Comparison of ENCODE assay signal across 10 cellular contexts in genomic region chr16:30115238-30115637, GRCh38. TPM values are rescaled to one million over a fixed set of nuclear protein-coding genes. Genes with fewer than 3 reads are reported as not detected.
A peak's percentile ranks its signal among the peaks of the same experiment; 100 is the strongest.
DNase-seq lines count a peak whose midpoint lies in the region; ATAC-seq and TF ChIP-seq lines count a peak whose summit lies in the region.
"Had no signal": no experiment of that assay in that cellular context is flagged by ENCODE, and none has a peak within 500 bp of the region (broad histone marks: within the 10 kb centered on the region; RNA-seq: fewer than 3 reads in every experiment).

No MANE protein-coding gene starts in this region.

- peaks cover 25% of the 10 kb centered on the region for H3K4me1 ChIP-seq in CD4-positive, CD25-positive, alpha-beta regulatory T cell (ENCODE audit: control insufficient read depth, insufficient read depth, low read length, poor library complexity, severe bottlenecking)
- peaks cover 67% of the 10 kb centered on the region for H3K4me1 ChIP-seq in mucosa of descending colon (ENCODE audit: low read depth)

- peak overlapping the region; percentile 57 for H3K27ac ChIP-seq in CD4-positive, CD25-positive, alpha-beta regulatory T cell (ENCODE audit: insufficient read depth, low read length, poor library complexity, severe bottlenecking)

- H3K27me3 ChIP-seq in CD4-positive, CD25-positive, alpha-beta regulatory T cell (ENCODE audit: control insufficient read depth, insufficient read depth, low read length) = no peaks in the 10 kb centered on the region

- POLR2A ChIA-PET in activated CD4-positive, alpha-beta memory T cell treated with anti-CD3 and anti-CD28 coated beads, Interleukin-2, amount 10 ng/mL, durations not matched to agents 7 days and 5 days (lab: Charles Lee) = interaction anchor here (0.7 to 5.8 kb wide), 4 partner anchors 9 to 72 kb away, joined by 3 to 32 read pairs (median 22); partner anchors contain the start of genes CORO1A and MAPK3

- peak; percentile 22 to 72 for ATAC-seq in CD4-positive, CD25-positive, alpha-beta regulatory T cell (ENCODE audit: low read depth in 2 of 2)
- ATAC-seq in mucosa of descending colon = peak; percentile 82

- H3K36me3 Mint-ChIP-seq in CD4-positive, CD25-positive, alpha-beta regulatory T cell = peaks cover 22% of the 10 kb centered on the region
- peaks cover 43% of the 10 kb centered on the region for H3K36me3 Mint-ChIP-seq in activated CD4-positive, alpha-beta memory T cell treated with anti-CD3 and anti-CD28 coated beads, Interleukin-2, amount 10 ng/mL, durations not matched to agents 7 days and 5 days (ENCODE audit: low read depth)

- peak in 2 of 3 donors; percentile 23 to 70 for DNase-seq in CD4-positive, CD25-positive, alpha-beta regulatory T cell
- peak; percentile 38 for DNase-seq in HT-29 (ENCODE audit: low spot score)
- no peak for DNase-seq in activated CD4-positive, alpha-beta memory T cell treated with anti-CD3 and anti-CD28 coated beads, Interleukin-2, amount 10 ng/mL, durations not matched to agents 7 days and 5 days
- DNase-seq in mucosa of descending colon = peak; percentile 88 to 93 (median 90)
- no peak for DNase-seq in NOMO-1 treated with DMSO at 0.1 percent for 48 hours (lab: John Stamatoyannopoulos, UW; ENCODE audit: unreplicated experiment)
- DNase-seq in stimulated activated CD4-positive, alpha-beta T cell treated with anti-CD3 and anti-CD28 coated beads, Interleukin-4, amount 100 ng/mL, for 24 hours = no peak
- DNase-seq in NCI-H1092 (lab: John Stamatoyannopoulos, UW) = no peak
- DNase-seq in amniotic stem cell (lab: John Stamatoyannopoulos, UW) = no peak
- DNase-seq: activated CD4-positive, alpha-beta T cell treated with anti-CD3 and anti-CD28 coated beads for 48 hours; NCI-H187 had no signal

- no peak for TF ChIP-seq CTCF in mucosa of descending colon (IDR thresholded peaks at IDR 0.05)

- H3K27me3 Mint-ChIP-seq in CD4-positive, CD25-positive, alpha-beta regulatory T cell = no peaks in the 10 kb centered on the region
- no peaks in the 10 kb centered on the region for H3K27me3 Mint-ChIP-seq in activated CD4-positive, alpha-beta memory T cell treated with anti-CD3 and anti-CD28 coated beads, Interleukin-2, amount 10 ng/mL, durations not matched to agents 7 days and 5 days

- no peak overlapping the region for H3K4me3 ChIP-seq in CD4-positive, CD25-positive, alpha-beta regulatory T cell (ENCODE audit: low read depth, low read length)
- H3K4me3 ChIP-seq in mucosa of descending colon = no peak overlapping the region

- CTCF ChIA-PET in activated CD4-positive, alpha-beta memory T cell treated with anti-CD3 and anti-CD28 coated beads, Interleukin-2, amount 10 ng/mL, durations not matched to agents 7 days and 5 days (lab: Charles Lee) = interaction anchor here (1.0 to 1.4 kb wide), 2 partner anchors 23 to 28 kb away, joined by 3 to 6 read pairs; no protein-coding TSS in a partner anchor

- H3K4me3 Mint-ChIP-seq in CD4-positive, CD25-positive, alpha-beta regulatory T cell = peak overlapping the region; percentile 57 to 77 (median 66)
- no peak overlapping the region for H3K4me3 Mint-ChIP-seq in activated CD4-positive, alpha-beta memory T cell treated with anti-CD3 and anti-CD28 coated beads, Interleukin-2, amount 10 ng/mL, durations not matched to agents 7 days and 5 days

- intact Hi-C loops in mucosa of descending colon (cut with DNase I, micrococcal nuclease) = no loop called here

- peak overlapping the region; percentile 47 to 90 (median 73) for H3K27ac Mint-ChIP-seq in CD4-positive, CD25-positive, alpha-beta regulatory T cell
- H3K27ac Mint-ChIP-seq in activated CD4-positive, alpha-beta memory T cell treated with anti-CD3 and anti-CD28 coated beads, Interleukin-2, amount 10 ng/mL, durations not matched to agents 7 days and 5 days = peak overlapping the region; percentile 68

- H3K4me1 Mint-ChIP-seq in CD4-positive, CD25-positive, alpha-beta regulatory T cell = peaks cover 0 to 46% (median 16%) of the 10 kb centered on the region in 4 donors
- peaks cover 26% of the 10 kb centered on the region for H3K4me1 Mint-ChIP-seq in activated CD4-positive, alpha-beta memory T cell treated with anti-CD3 and anti-CD28 coated beads, Interleukin-2, amount 10 ng/mL, durations not matched to agents 7 days and 5 days

- peaks cover 26% of the 10 kb centered on the region for H3K36me3 ChIP-seq in CD4-positive, CD25-positive, alpha-beta regulatory T cell (ENCODE audit: control insufficient read depth, insufficient read depth, low read length)
- H3K36me3 ChIP-seq in mucosa of descending colon (ENCODE audit: low read depth) = no peaks in the 10 kb centered on the region

- no peaks in the 10 kb centered on the region for H3K9me3 Mint-ChIP-seq in CD4-positive, CD25-positive, alpha-beta regulatory T cell
- no peaks in the 10 kb centered on the region for H3K9me3 Mint-ChIP-seq in activated CD4-positive, alpha-beta memory T cell treated with anti-CD3 and anti-CD28 coated beads, Interleukin-2, amount 10 ng/mL, durations not matched to agents 7 days and 5 days

- no peaks in the 10 kb centered on the region for H3K9me3 ChIP-seq in CD4-positive, CD25-positive, alpha-beta regulatory T cell (ENCODE audit: control insufficient read depth in 2 of 2, low read length in 2 of 2)
- no peaks in the 10 kb centered on the region for H3K9me3 ChIP-seq in mucosa of descending colon

RNA-seq across cellular contexts. Expression of gene GDPD3, which starts 1.9 kb away (rescaled TPM):
- total RNA-seq in CD4-positive, CD25-positive, alpha-beta regulatory T cell = 26.7 TPM
- under 1 TPM in 2 of 4 donors, not detected in 2; 0.13 to 0.28 TPM for polyA plus RNA-seq in CD4-positive, CD25-positive, alpha-beta regulatory T cell
- 1.2 and 1.5 TPM in 2 replicates for total RNA-seq in HT-29 (2014; rRNA removed; shearing (Covaris generic))
- 10 to 100 TPM; 11.5 to 12.3 TPM for total RNA-seq in activated CD4-positive, alpha-beta memory T cell treated with anti-CD3 and anti-CD28 coated beads, Interleukin-2, amount 10 ng/mL, durations not matched to agents 7 days and 5 days
- total RNA-seq in mucosa of descending colon = 10 to 100 TPM; 29.6 to 75.3 (median 51.7) TPM

RNA-seq across cellular contexts. Expression of gene MAPK3, which starts 7.8 kb away (rescaled TPM):
- total RNA-seq in CD4-positive, CD25-positive, alpha-beta regulatory T cell = 71.4 TPM
- 10 to 100 TPM in 1 of 4 donors, 1 to 10 TPM in 3; 7.3 to 12.6 (median 9.1) TPM for polyA plus RNA-seq in CD4-positive, CD25-positive, alpha-beta regulatory T cell
- total RNA-seq in HT-29 (2014; rRNA removed; shearing (Covaris generic)) = 34.5 and 39.2 TPM in 2 replicates
- total RNA-seq in activated CD4-positive, alpha-beta memory T cell treated with anti-CD3 and anti-CD28 coated beads, Interleukin-2, amount 10 ng/mL, durations not matched to agents 7 days and 5 days = 100 to 1,000 TPM; 108 to 111 TPM
- total RNA-seq in mucosa of descending colon = 100 to 1,000 TPM; 200 to 378 (median 285) TPM

RNA-seq across cellular contexts. Expression of gene YPEL3, which starts 19.2 kb away (rescaled TPM):
- 121 TPM for total RNA-seq in CD4-positive, CD25-positive, alpha-beta regulatory T cell
- 100 to 1,000 TPM; 245 to 319 (median 297) TPM for polyA plus RNA-seq in CD4-positive, CD25-positive, alpha-beta regulatory T cell
- 14.3 and 16.2 TPM in 2 replicates for total RNA-seq in HT-29 (2014; rRNA removed; shearing (Covaris generic))
- 100 to 1,000 TPM in 1 of 2 experiments, 10 to 100 TPM in 1; 99.4 to 106 TPM for total RNA-seq in activated CD4-positive, alpha-beta memory T cell treated with anti-CD3 and anti-CD28 coated beads, Interleukin-2, amount 10 ng/mL, durations not matched to agents 7 days and 5 days
- 10 to 100 TPM; 30.5 to 78.4 (median 69.3) TPM for total RNA-seq in mucosa of descending colon

RNA-seq across cellular contexts. Expression of gene TBX6, which starts 23.5 kb away (rescaled TPM):
- total RNA-seq in CD4-positive, CD25-positive, alpha-beta regulatory T cell = 0.42 TPM
- under 1 TPM in 1 of 4 donors, not detected in 3; 0.29 TPM for polyA plus RNA-seq in CD4-positive, CD25-positive, alpha-beta regulatory T cell
- total RNA-seq in HT-29 (2014; rRNA removed; shearing (Covaris generic)) = 2.5 and 3.5 TPM in 2 replicates
- total RNA-seq in activated CD4-positive, alpha-beta memory T cell treated with anti-CD3 and anti-CD28 coated beads, Interleukin-2, amount 10 ng/mL, durations not matched to agents 7 days and 5 days = 1 to 10 TPM; 1.9 to 2.5 TPM
- total RNA-seq in mucosa of descending colon = 1 to 10 TPM in 1 of 3 donors, under 1 TPM in 2; 0.63 to 1.9 (median 0.90) TPM

RNA-seq across cellular contexts. Expression of gene PPP4C, which starts 39.4 kb away (rescaled TPM):
- total RNA-seq in CD4-positive, CD25-positive, alpha-beta regulatory T cell = 97.0 TPM
- polyA plus RNA-seq in CD4-positive, CD25-positive, alpha-beta regulatory T cell = 100 to 1,000 TPM; 232 to 289 (median 262) TPM
- 215 and 226 TPM in 2 replicates for total RNA-seq in HT-29 (2014; rRNA removed; shearing (Covaris generic))
- total RNA-seq in activated CD4-positive, alpha-beta memory T cell treated with anti-CD3 and anti-CD28 coated beads, Interleukin-2, amount 10 ng/mL, durations not matched to agents 7 days and 5 days = 100 to 1,000 TPM; 146 to 147 TPM
- 100 to 1,000 TPM in 2 of 3 donors, 10 to 100 TPM in 1; 71.7 to 109 (median 102) TPM for total RNA-seq in mucosa of descending colon

Comparison
In these comparisons a context has a peak if more than half of its experiments do, and no peak if none do; other contexts are left out.
1. DNase-seq: peak in CD4-positive, CD25-positive, alpha-beta regulatory T cell (2 of 3), HT-29 (single experiment) and mucosa of descending colon (3 of 3); none in activated CD4-positive, alpha-beta memory T cell treated with anti-CD3 and anti-CD28 coated beads, Interleukin-2, amount 10 ng/mL, durations not matched to agents 7 days and 5 days (single experiment), NOMO-1 treated with DMSO at 0.1 percent for 48 hours (single experiment), stimulated activated CD4-positive, alpha-beta T cell treated with anti-CD3 and anti-CD28 coated beads, Interleukin-4, amount 100 ng/mL, for 24 hours (single experiment), NCI-H1092 (single experiment) and amniotic stem cell (single experiment).